Comparison of ENCODE assay signal across 36 cellular contexts in genomic region chr18:45821021-45821420, GRCh38. TPM values are rescaled to one million over a fixed set of nuclear protein-coding genes. Genes with fewer than 3 reads are reported as not detected.
"Had no signal": no experiment of that assay in that cellular context is flagged by ENCODE, and none has a peak within 500 bp of the region (broad histone marks: within the 10 kb centered on the region; RNA-seq: fewer than 3 reads in every experiment).

No MANE protein-coding gene starts in this region.

- H3K4me3 ChIP-seq: adrenal gland, ascending aorta, cardiac muscle cell had no signal

- H3K4me1 ChIP-seq: adrenal gland, ascending aorta had no signal

- H3K36me3 ChIP-seq: adrenal gland, ascending aorta, cardiac muscle cell, WERI-Rb-1 had no signal

- ATAC-seq: activated CD4-positive, alpha-beta T cell treated with anti-CD3 and anti-CD28 coated beads for 36 hours; activated CD4-positive, CD25-positive, alpha-beta regulatory T cell treated with anti-CD3 and anti-CD28 coated beads, Interleukin-2, amount 50 U/mL, for 24 hours; activated CD8-positive, alpha-beta memory T cell treated with anti-CD3 and anti-CD28 coated beads, Interleukin-2, amount 10 ng/mL, durations not matched to agents 7 days and 5 days; activated CD8-positive, alpha-beta T cell treated with anti-CD3 and anti-CD28 coated beads, Interleukin-2, amount 10 ng/mL, durations not matched to agents 7 days and 5 days; activated naive CD4-positive, alpha-beta T cell treated with anti-CD3 and anti-CD28 coated beads, Interleukin-2, amount 50 U/mL, for 72 hours; activated T-cell treated with anti-CD3 and anti-CD28 coated beads, Interleukin-2, amount 50 U/mL, for 4 hours; activated T-cell treated with anti-CD3 and anti-CD28 coated beads, Interleukin-2, amount 50 U/mL, for 72 hours; activated T-helper 17 cell treated with anti-CD3 and anti-CD28 coated beads, Interleukin-2, amount 50 U/mL, for 72 hours; WTC11 had no signal

- DNase-seq: activated CD4-positive, alpha-beta memory T cell treated with anti-CD3 and anti-CD28 coated beads, Interleukin-2, amount 10 ng/mL, durations not matched to agents 7 days and 5 days; activated CD4-positive, alpha-beta T cell treated with anti-CD3 and anti-CD28 coated beads for 1 hour; activated CD4-positive, alpha-beta T cell treated with anti-CD3 and anti-CD28 coated beads for 36 hours; activated CD4-positive, alpha-beta T cell treated with anti-CD3 and anti-CD28 coated beads for 48 hours; activated CD4-positive, alpha-beta T cell treated with anti-CD3 and anti-CD28 coated beads, Interleukin-2, amount 10 ng/mL, durations not matched to agents 7 days and 5 days; activated CD4-positive, alpha-beta T cell treated with anti-CD3 and anti-CD28 coated beads, Interleukin-2, amount 50 U/mL, for 48 hours; activated CD4-positive, CD25-positive, alpha-beta regulatory T cell; activated CD8-positive, alpha-beta memory T cell treated with anti-CD3 and anti-CD28 coated beads for 24 hours; activated CD8-positive, alpha-beta memory T cell treated with anti-CD3 and anti-CD28 coated beads, Interleukin-2, amount 10 ng/mL, durations not matched to agents 7 days and 5 days; activated CD8-positive, alpha-beta memory T cell treated with anti-CD3 and anti-CD28 coated beads, Interleukin-2, amount 50 U/mL, for 48 hours; activated CD8-positive, alpha-beta T cell treated with anti-CD3 and anti-CD28 coated beads, Interleukin-2, amount 10 ng/mL, durations not matched to agents 7 days and 5 days; activated effector memory CD4-positive, alpha-beta T cell treated with anti-CD3 and anti-CD28 coated beads, Interleukin-2, amount 50 U/mL, for 16 hours; activated gamma-delta T cell treated with Interleukin-2 at 50 U/mL for 16 hours; activated naive CD4-positive, alpha-beta T cell; activated naive CD4-positive, alpha-beta T cell treated with anti-CD3 and anti-CD28 coated beads for 36 hours; activated naive CD4-positive, alpha-beta T cell treated with anti-CD3 and anti-CD28 coated beads, Interleukin-2, amount 50 U/mL, for 16 hours; activated naive CD8-positive, alpha-beta T cell treated with anti-CD3 and anti-CD28 coated beads for 36 hours; activated T-cell treated with anti-CD3 and anti-CD28 coated beads, Interleukin-2, amount 50 U/mL, for 1 hour; activated T-cell treated with anti-CD3 and anti-CD28 coated beads, Interleukin-2, amount 50 U/mL, for 4 hours; activated T-cell treated with anti-CD3 and anti-CD28 coated beads, Interleukin-2, amount 50 U/mL, for 72 hours; adrenal gland; amygdala; anterior cingulate cortex; caudate nucleus; cerebellar nuclear complex; T-helper 1 cell; T-helper 2 cell; T-helper 9 cell; WERI-Rb-1 had no signal

- H3K9me3 ChIP-seq: adrenal gland, ascending aorta had no signal

- H3K27ac ChIP-seq: adrenal gland, ascending aorta, cardiac muscle cell, WERI-Rb-1 had no signal

- H3K27me3 ChIP-seq: adrenal gland, ascending aorta, cardiac muscle cell had no signal

RNA-seq across cellular contexts. Expression of gene SIGLEC15, which starts 4.5 kb away (rescaled TPM):
- total RNA-seq: activated CD4-positive, alpha-beta memory T cell treated with anti-CD3 and anti-CD28 coated beads, Interleukin-2, amount 10 ng/mL, durations not matched to agents 7 days and 5 days; activated CD4-positive, alpha-beta T cell treated with anti-CD3 and anti-CD28 coated beads for 36 hours; activated CD4-positive, alpha-beta T cell treated with anti-CD3 and anti-CD28 coated beads, Interleukin-2, amount 10 ng/mL, durations not matched to agents 7 days and 5 days; activated CD8-positive, alpha-beta memory T cell treated with anti-CD3 and anti-CD28 coated beads, Interleukin-2, amount 10 ng/mL, durations not matched to agents 7 days and 5 days; activated CD8-positive, alpha-beta T cell treated with anti-CD3 and anti-CD28 coated beads, Interleukin-2, amount 10 ng/mL, durations not matched to agents 7 days and 5 days; activated naive CD4-positive, alpha-beta T cell treated with anti-CD3 and anti-CD28 coated beads for 36 hours; activated naive CD4-positive, alpha-beta T cell treated with anti-CD3 and anti-CD28 coated beads, Interleukin-2, amount 50 U/mL, for 72 hours; activated naive CD8-positive, alpha-beta T cell treated with anti-CD3 and anti-CD28 coated beads for 36 hours; activated T-cell treated with anti-CD3 and anti-CD28 coated beads, Interleukin-2, amount 50 U/mL, for 4 hours; activated T-cell treated with anti-CD3 and anti-CD28 coated beads, Interleukin-2, amount 50 U/mL, for 72 hours; activated T-helper 1 cell treated with anti-CD3 and anti-CD28 coated beads, Interleukin-12 subunit alpha, Interleukin-12 subunit beta, Interleukin-2, Interleukin-4 antibody, amounts not matched to agents 30 ng/mL and 10 ng/mL and 1 ng/mL, durations not matched to agents 14 hours and 24 hours and 36 hours; activated T-helper 17 cell treated with anti-CD3 and anti-CD28 coated beads, Interleukin-2, amount 50 U/mL, for 72 hours; ascending aorta; cardiac muscle cell; WTC11 had no signal
